Comparison of ENCODE assay signal across 16 cellular contexts in genomic region chr10:130743751-130744191, GRCh38.
DNase-seq lines count a peak whose midpoint lies in the region; TF ChIP-seq lines count a peak whose summit lies in the region.
"Had no signal": no experiment of that assay in that cellular context is flagged by ENCODE, and none has a peak within 500 bp of the region (broad histone marks: within the 10 kb centered on the region; RNA-seq: fewer than 3 reads in every experiment).

No MANE protein-coding gene starts in this region.

- DNase-seq in coronary artery (ENCODE audit: low spot score): peak; percentile 69
- peak; percentile 37 for DNase-seq in islet precursor cell
- DNase-seq in posterior vena cava (ENCODE audit: low spot score): peak; percentile 75
- DNase-seq in type B pancreatic cell (ENCODE audit: extremely low spot score, unreplicated experiment): peak; percentile 51
- no peak for DNase-seq in stimulated activated CD4-positive, alpha-beta T cell treated with anti-CD3 and anti-CD28 coated beads, Interleukin-4, amount 100 ng/mL, for 24 hours
- no peak for DNase-seq in activated T-cell treated with anti-CD3 and anti-CD28 coated beads, Interleukin-2, amount 50 U/mL, for 24 hours
- no peak for DNase-seq in NCI-H526 treated with DMSO at 0.1 percent for 48 hours (lab: John Stamatoyannopoulos, UW)
- DNase-seq: CD8-positive, alpha-beta T cell; COR-L47; DMS153; DMS79 treated with DMSO at 0.1 percent for 48 hours; EL; GM23248; H7 had no signal

- H3K4me1 Mint-ChIP-seq in type B pancreatic cell (ENCODE audit: unreplicated experiment): no peaks in the 10 kb centered on the region
- H3K4me1 Mint-ChIP-seq in activated T-cell treated with anti-CD3 and anti-CD28 coated beads, Interleukin-2, amount 50 U/mL, for 24 hours (ENCODE audit: low read depth): no peaks in the 10 kb centered on the region
- H3K4me1 Mint-ChIP-seq: CD14-positive monocyte had no signal

- TF ChIP-seq CTCF in coronary artery (IDR thresholded peaks at IDR 0.05): no peak
- no peak for TF ChIP-seq CTCF in type B pancreatic cell (conservative IDR thresholded peaks at IDR 0.05)

- H3K27ac Mint-ChIP-seq in type B pancreatic cell: no peak overlapping the region
- no peak overlapping the region for H3K27ac Mint-ChIP-seq in activated T-cell treated with anti-CD3 and anti-CD28 coated beads, Interleukin-2, amount 50 U/mL, for 24 hours
- H3K27ac Mint-ChIP-seq: CD14-positive monocyte; CD8-positive, alpha-beta T cell had no signal

- no peak overlapping the region for H3K4me3 Mint-ChIP-seq in type B pancreatic cell
- no peak overlapping the region for H3K4me3 Mint-ChIP-seq in activated T-cell treated with anti-CD3 and anti-CD28 coated beads, Interleukin-2, amount 50 U/mL, for 24 hours
- H3K4me3 Mint-ChIP-seq: CD14-positive monocyte; CD8-positive, alpha-beta T cell had no signal

- H3K4me3 ChIP-seq in coronary artery: no peak overlapping the region
- H3K4me3 ChIP-seq: A549, GM23248 had no signal

- H3K27ac ChIP-seq in coronary artery: no peak overlapping the region
- H3K27ac ChIP-seq: A549, GM23248 had no signal

- intact Hi-C loops in posterior vena cava (cut with DNase I): no loop called here

- peaks cover 25% of the 10 kb centered on the region for H3K27me3 Mint-ChIP-seq in type B pancreatic cell
- H3K27me3 Mint-ChIP-seq in activated T-cell treated with anti-CD3 and anti-CD28 coated beads, Interleukin-2, amount 50 U/mL, for 24 hours: no peaks in the 10 kb centered on the region

- no peaks in the 10 kb centered on the region for H3K9me3 Mint-ChIP-seq in type B pancreatic cell
- H3K9me3 Mint-ChIP-seq in activated T-cell treated with anti-CD3 and anti-CD28 coated beads, Interleukin-2, amount 50 U/mL, for 24 hours: no peaks in the 10 kb centered on the region
- H3K9me3 Mint-ChIP-seq: CD8-positive, alpha-beta T cell had no signal

- H3K36me3 Mint-ChIP-seq in type B pancreatic cell: no peaks in the 10 kb centered on the region
- no peaks in the 10 kb centered on the region for H3K36me3 Mint-ChIP-seq in activated T-cell treated with anti-CD3 and anti-CD28 coated beads, Interleukin-2, amount 50 U/mL, for 24 hours (ENCODE audit: low read depth)
- H3K36me3 Mint-ChIP-seq: CD14-positive monocyte; CD8-positive, alpha-beta T cell had no signal

Comparison
In these comparisons a context has a peak if more than half of its experiments do, and no peak if none do; other contexts are left out.
1. DNase-seq: peak in coronary artery (single experiment), islet precursor cell (single experiment), posterior vena cava (single experiment) and type B pancreatic cell (single experiment); none in stimulated activated CD4-positive, alpha-beta T cell treated with anti-CD3 and anti-CD28 coated beads, Interleukin-4, amount 100 ng/mL, for 24 hours (single experiment), activated T-cell treated with anti-CD3 and anti-CD28 coated beads, Interleukin-2, amount 50 U/mL, for 24 hours (single experiment) and NCI-H526 treated with DMSO at 0.1 percent for 48 hours (single experiment).